8 cellular contexts compared by ENCODE assay signal in genomic region chr6:10695086-10695657, GRCh38. TPM values are rescaled to one million over a fixed set of nuclear protein-coding genes. Genes with fewer than 3 reads are reported as not detected.
DNase-seq lines count a peak whose midpoint lies in the region; ATAC-seq and TF ChIP-seq lines count a peak whose summit lies in the region.

No MANE protein-coding gene starts in this region.

- no peaks in the 10 kb centered on the region for H3K9me3 Mint-ChIP-seq in activated naive CD4-positive, alpha-beta T cell treated with anti-CD3 and anti-CD28 coated beads, Interleukin-2, amount 50 U/mL, for 24 hours

- no peaks in the 10 kb centered on the region for H3K9me3 ChIP-seq in ascending aorta
- H3K9me3 ChIP-seq in liver (ENCODE audit: control insufficient read depth in 4 of 4, low read length in 3 of 4) = peaks cover 0 to 2% (median 0%) of the 10 kb centered on the region in 4 donors
- H3K9me3 ChIP-seq in upper lobe of left lung = no peaks in the 10 kb centered on the region

- under 1% methylated on average over 17 of the region's 17 CpGs for WGBS in liver
- WGBS in upper lobe of left lung, 2 donors = 1% methylated on average over 17 of the region's 17 CpGs

- H3K27me3 ChIP-seq in ascending aorta (no peaks in the 10 kb centered on the region), liver (ENCODE audit: control insufficient read depth in 4 of 4, insufficient read depth in 4 of 4, low read length in 3 of 4) (no peaks in the 10 kb centered on the region), upper lobe of left lung (no peaks in the 10 kb centered on the region)

- TF ChIP-seq POLR2A in upper lobe of left lung (IDR thresholded peaks at IDR 0.05) = no peak

- H3K4me1 Mint-ChIP-seq in activated naive CD4-positive, alpha-beta T cell treated with anti-CD3 and anti-CD28 coated beads, Interleukin-2, amount 50 U/mL, for 24 hours = peaks cover 39% of the 10 kb centered on the region

- peak overlapping the region; percentile 85 to 95 for H3K27ac ChIP-seq in ascending aorta
- peak overlapping the region; percentile 99 for H3K27ac ChIP-seq in liver (ENCODE audit: low read depth in 1 of 2, low read length in 2 of 2)
- H3K27ac ChIP-seq in upper lobe of left lung = peak overlapping the region; percentile 91 to 97 (median 94)

- no peak for TF ChIP-seq RAD21 in liver (IDR thresholded peaks at IDR 0.05)

- H3K4me3 Mint-ChIP-seq in activated naive CD4-positive, alpha-beta T cell treated with anti-CD3 and anti-CD28 coated beads, Interleukin-2, amount 50 U/mL, for 24 hours = peak overlapping the region; percentile 91

- peaks cover 16% of the 10 kb centered on the region for H3K36me3 Mint-ChIP-seq in activated naive CD4-positive, alpha-beta T cell treated with anti-CD3 and anti-CD28 coated beads, Interleukin-2, amount 50 U/mL, for 24 hours

- H3K4me1 ChIP-seq in ascending aorta (peaks cover 0 to 23% of the 10 kb centered on the region in 2 donors), liver (ENCODE audit: control insufficient read depth in 4 of 4, insufficient read depth in 4 of 4, low read length in 3 of 4) (peaks cover 1 to 38% (median 22%) of the 10 kb centered on the region in 4 donors), upper lobe of left lung (peaks cover 19 to 31% (median 27%) of the 10 kb centered on the region in 4 donors)

- H3K9ac ChIP-seq in liver (ENCODE audit: low read depth in 1 of 2, low read length in 2 of 2) = peak overlapping the region; percentile 96 to 99

- H3K36me3 ChIP-seq in ascending aorta = peaks cover 16 to 27% of the 10 kb centered on the region in 2 donors
- H3K36me3 ChIP-seq in liver (ENCODE audit: control insufficient read depth in 4 of 4, insufficient read depth in 3 of 4, low read depth in 1 of 4, low read length in 3 of 4) = peaks cover 0 to 18% (median 5%) of the 10 kb centered on the region in 4 donors
- H3K36me3 ChIP-seq in upper lobe of left lung = peaks cover 0 to 25% (median 12%) of the 10 kb centered on the region in 4 donors

- peak overlapping the region; percentile 100 for H3K27ac Mint-ChIP-seq in activated naive CD4-positive, alpha-beta T cell treated with anti-CD3 and anti-CD28 coated beads, Interleukin-2, amount 50 U/mL, for 24 hours

- H3K4me3 ChIP-seq in ascending aorta (peak overlapping the region; percentile 72 to 87), liver (ENCODE audit: low read depth in 1 of 3, low read length in 3 of 3) (peak overlapping the region; percentile 57 to 100 (median 99)), upper lobe of left lung (peak overlapping the region; percentile 83 to 94 (median 92))

- no peak for DNase-seq in activated naive CD4-positive, alpha-beta T cell treated with anti-CD3 and anti-CD28 coated beads, Interleukin-2, amount 50 U/mL, for 16 hours
- DNase-seq in ascending aorta (ENCODE audit: low spot score in 2 of 2) (no peak), upper lobe of left lung (no peak), GF-D8 (lab: John Stamatoyannopoulos, UW) (no peak), OCI-M1 (lab: John Stamatoyannopoulos, UW) (no peak), NCI-H2081 (lab: John Stamatoyannopoulos, UW) (no peak)

- TF ChIP-seq EP300 in upper lobe of left lung (IDR thresholded peaks at IDR 0.05) = no peak

- ATAC-seq in upper lobe of left lung (ENCODE audit: low FRiP score in 2 of 2) = no peak

- no peaks in the 10 kb centered on the region for H3K27me3 Mint-ChIP-seq in activated naive CD4-positive, alpha-beta T cell treated with anti-CD3 and anti-CD28 coated beads, Interleukin-2, amount 50 U/mL, for 24 hours

- intact Hi-C loops in ascending aorta (cut with DNase I) = loop anchor here (2.0 to 5.0 kb wide), 2 partner anchors 42 to 50 kb away; no protein-coding TSS in a partner anchor

- no peak for TF ChIP-seq CTCF in ascending aorta (IDR thresholded peaks at IDR 0.05)
- TF ChIP-seq CTCF in liver (IDR thresholded peaks at IDR 0.05; ENCODE audit: low read depth, low read length, missing input control) = no peak
- no peak for TF ChIP-seq CTCF in upper lobe of left lung (IDR thresholded peaks at IDR 0.05)

TF ChIP-seq in liver, 16 proteins besides CTCF, POLR2A, EP300 and RAD21:
- no peak for TF ChIP-seq MAX (IDR thresholded peaks at IDR 0.05)

RNA-seq across cellular contexts. Expression of gene PAK1IP1, which starts 0.4 kb away (rescaled TPM):
- 6.1 TPM for total RNA-seq in ascending aorta
- total RNA-seq in liver = 1 to 10 TPM; 6.0 to 8.5 TPM
- 10 to 100 TPM in 1 of 2 donors, 1 to 10 TPM in 1; 6.9 to 10.8 TPM for polyA plus RNA-seq in liver
- total RNA-seq in upper lobe of left lung = 10 to 100 TPM in 3 of 6 donors, 1 to 10 TPM in 3; 6.0 to 15.8 (median 10.8) TPM

RNA-seq across cellular contexts. Expression of gene C6orf52, which starts 0.8 kb away (rescaled TPM):
- total RNA-seq in ascending aorta (not detected), liver (under 1 TPM in 1 of 2 donors, not detected in 1; 0.50 TPM), upper lobe of left lung (1 to 10 TPM in 2 of 6 donors, not detected in 4; 1.6 to 3.2 TPM)
- under 1 TPM; 0.33 to 0.71 TPM for polyA plus RNA-seq in liver

RNA-seq across cellular contexts. Expression of gene TMEM14C, which starts 27.7 kb away (rescaled TPM):
- total RNA-seq in ascending aorta (79.6 TPM), liver (100 to 1,000 TPM in 1 of 2 donors, 10 to 100 TPM in 1; 36.8 to 239 TPM), upper lobe of left lung (100 to 1,000 TPM in 2 of 6 donors, 10 to 100 TPM in 4; 23.0 to 116 (median 95.1) TPM)
- polyA plus RNA-seq in liver = 100 to 1,000 TPM in 1 of 2 donors, 10 to 100 TPM in 1; 75.4 to 114 TPM

RNA-seq across cellular contexts. Expression of gene TMEM14B, which starts 52.4 kb away (rescaled TPM):
- 59.1 TPM for total RNA-seq in ascending aorta
- 100 to 1,000 TPM in 1 of 2 donors, 10 to 100 TPM in 1; 30.7 to 115 TPM for total RNA-seq in liver
- polyA plus RNA-seq in liver = 100 to 1,000 TPM in 1 of 2 donors, 10 to 100 TPM in 1; 38.4 to 102 TPM
- 10 to 100 TPM; 25.1 to 73.9 (median 56.7) TPM for total RNA-seq in upper lobe of left lung
